ENCODE assay signal across 6 cellular contexts in genomic region chr6:166642646-166643045, GRCh38.
"Had no signal": no experiment of that assay in that cellular context is flagged by ENCODE, and none has a peak within 500 bp of the region (broad histone marks: within the 10 kb centered on the region; RNA-seq: fewer than 3 reads in every experiment).

No MANE protein-coding gene starts in this region.

- FAIRE-seq: GM12891, GM12892, GM18507, GM19239 had no signal

- DNase-seq: GDM1, GF-D8 had no signal
